Comparison of ENCODE assay signal across 1 cellular context in genomic region chr17:30278032-30278431, GRCh38.
TF ChIP-seq lines count a peak whose summit lies in the region.

No MANE protein-coding gene starts in this region.

TF ChIP-seq in K562, 482 proteins besides CTCF, POLR2A, EP300 and RAD21:
- TF ChIP-seq PRPF4 (IDR thresholded peaks at IDR 0.05; ENCODE audit: insufficient read depth, low read depth, low read length, poor library complexity, severe bottlenecking): no peak
- TF ChIP-seq MAZ (CRISPR knock-in tag; conservative IDR thresholded peaks at IDR 0.05 in 1 of 2, IDR thresholded peaks at IDR 0.05 in 1 of 2): no peak
- no peak for TF ChIP-seq CBFA2T2 (conservative IDR thresholded peaks at IDR 0.05)
- TF ChIP-seq ZFP1 (CRISPR knock-in tag; IDR thresholded peaks at IDR 0.05): no peak
- no peak for TF ChIP-seq ZNF511 (CRISPR knock-in tag; IDR thresholded peaks at IDR 0.05)
- 0 out of 2 replicates have a peak, but pooled peaks have one; percentile 23 for TF ChIP-seq SMC3 (conservative IDR thresholded peaks at IDR 0.05; ENCODE audit: insufficient read depth, low read depth, low read length)
- no peak for TF ChIP-seq RBM25 (IDR thresholded peaks at IDR 0.05; ENCODE audit: low read depth, low read length, severe bottlenecking)
- TF ChIP-seq DEAF1 (CRISPR knock-in tag; IDR thresholded peaks at IDR 0.05): peak; percentile 39; the same call in 1 of the 2 replicates
- TF ChIP-seq TOE1 (IDR thresholded peaks at IDR 0.05; ENCODE audit: borderline replicate concordance): no peak
- no peak for TF ChIP-seq TOE1 (CRISPR knock-in tag; IDR thresholded peaks at IDR 0.05; ENCODE audit: borderline replicate concordance, low read depth)
- no peak for TF ChIP-seq STAT5A (IDR thresholded peaks at IDR 0.05; ENCODE audit: borderline replicate concordance, low read length)
- TF ChIP-seq ZBTB26 (CRISPR knock-in tag; IDR thresholded peaks at IDR 0.05): no peak
- no peak for TF ChIP-seq ZNF398 (CRISPR knock-in tag; IDR thresholded peaks at IDR 0.05)
- TF ChIP-seq HOMEZ (CRISPR knock-in tag; IDR thresholded peaks at IDR 0.05): no peak
- no peak for TF ChIP-seq TCF7 (IDR thresholded peaks at IDR 0.05; ENCODE audit: borderline replicate concordance)
- TF ChIP-seq RFX1 (IDR thresholded peaks at IDR 0.05): no peak
- no peak for TF ChIP-seq ZNF408 (CRISPR knock-in tag; IDR thresholded peaks at IDR 0.05; ENCODE audit: low read depth)
